In genomic region chr17:15157051-15157450, GRCh38 we compare ENCODE assay signal across 20 cellular contexts.
DNase-seq lines count a peak whose midpoint lies in the region; ATAC-seq, FAIRE-seq and TF ChIP-seq lines count a peak whose summit lies in the region.
"Had no signal": no experiment of that assay in that cellular context is flagged by ENCODE, and none has a peak within 500 bp of the region (broad histone marks: within the 10 kb centered on the region; RNA-seq: fewer than 3 reads in every experiment).

No MANE protein-coding gene starts in this region.

- H3K36me3 ChIP-seq in BLaER1 (no peaks in the 10 kb centered on the region), keratinocyte (ENCODE audit: control insufficient read depth in 2 of 2, extremely low read depth in 1 of 2, insufficient read depth in 2 of 2, low read length in 2 of 2) (no peaks in the 10 kb centered on the region), Caco-2 (ENCODE audit: control insufficient read depth, insufficient read depth, low read length) (no peaks in the 10 kb centered on the region)

- POLR2A ChIA-PET in Caco-2 (lab: Charles Lee) = no interaction called here

- H3K9me1 ChIP-seq in keratinocyte (ENCODE audit: control insufficient read depth, extremely low read depth, insufficient read depth, low read length) = no peaks in the 10 kb centered on the region

- H3K4me3 ChIP-seq in BLaER1 = no peak overlapping the region
- no peak overlapping the region for H3K4me3 ChIP-seq in keratinocyte (ENCODE audit: control insufficient read depth in 2 of 3, extremely low read depth in 1 of 3, insufficient read depth in 2 of 3, low read depth in 1 of 3, low read length in 3 of 3)
- H3K4me3 ChIP-seq in Caco-2 (ENCODE audit: low read depth, low read length) = no peak overlapping the region
- H3K4me3 ChIP-seq: dorsolateral prefrontal cortex, SK-N-MC had no signal

- BruUV-seq in Caco-2 (replicated peaks; lab: Mats Ljungman, UMichigan) = no TSS peak

- H3K4me3 Mint-ChIP-seq in Caco-2 (ENCODE audit: unreplicated experiment) = no peak overlapping the region
- H3K4me3 Mint-ChIP-seq: mesothelial cell of epicardium, WTC11 had no signal

- H3K4me1 Mint-ChIP-seq in Caco-2 (ENCODE audit: low read depth, unreplicated experiment) = no peaks in the 10 kb centered on the region

- peaks cover 11% of the 10 kb centered on the region for H3K27me3 Mint-ChIP-seq in Caco-2 (ENCODE audit: insufficient read depth, unreplicated experiment)

- H3K4me1 ChIP-seq in BLaER1 = peaks cover 18% of the 10 kb centered on the region
- no peaks in the 10 kb centered on the region for H3K4me1 ChIP-seq in keratinocyte (ENCODE audit: control insufficient read depth, extremely low read depth, insufficient read depth, low read length)
- H3K4me1 ChIP-seq in Caco-2 = no peaks in the 10 kb centered on the region

- H3K27ac Mint-ChIP-seq in Caco-2 (ENCODE audit: unreplicated experiment) = no peak overlapping the region
- H3K27ac Mint-ChIP-seq: mesothelial cell of epicardium, WTC11 had no signal

- FAIRE-seq in keratinocyte (lab: Jason Lieb, UNC) = no peak
- FAIRE-seq: GM12892 had no signal

- CTCF ChIA-PET in Caco-2 (lab: Charles Lee) = no interaction called here

- TF ChIP-seq CTCF in keratinocyte (optimal IDR thresholded peaks at IDR 0.05 in 1 of 3, IDR thresholded peaks at IDR 0.05 in 1 of 3, conservative IDR thresholded peaks at IDR 0.05 in 1 of 3; ENCODE audit: extremely low read depth in 1 of 3, insufficient read depth in 2 of 3, low read length in 3 of 3) (no peak), Caco-2 (IDR thresholded peaks at IDR 0.05; ENCODE audit: insufficient read depth in 1 of 2, low read depth in 1 of 2, low read length in 1 of 2, severe bottlenecking in 1 of 2, unreplicated experiment in 1 of 2) (no peak)

- dilution Hi-C loops in keratinocyte (cut with MboI; ENCODE audit: extremely low pct_ligation_motif_present, low sequenced_read_pairs) = no loop called here

- H3K27me3 ChIP-seq in BLaER1 (no peaks in the 10 kb centered on the region), keratinocyte (ENCODE audit: control insufficient read depth, extremely low read depth, insufficient read depth, low read length) (no peaks in the 10 kb centered on the region), Caco-2 (replicated peaks; ENCODE audit: control insufficient read depth, insufficient read depth, low read length) (no peaks in the 10 kb centered on the region; the same call in 1 of the 2 replicates)

- DNase-seq in HS-27A (ENCODE audit: low read depth) (peak; percentile 19), amniotic stem cell (lab: John Stamatoyannopoulos, UW) (peak; percentile 23), keratinocyte (ENCODE audit: low read depth, low spot score) (no peak), T-helper 2 cell (no peak), Caco-2 (no peak), dedifferentiated amniotic fluid mesenchymal stem cell (ENCODE audit: extremely low spot score) (no peak)
- DNase-seq: activated gamma-delta T cell; AML-193; DMS79; dorsolateral prefrontal cortex; NCI-H1048; NCI-H2171 treated with DMSO at 0.1 percent for 48 hours; NK-92 treated with Interleukin-12 subunit alpha and Interleukin-12 subunit beta, amount 100 ng/mL, for 24 hours; nucleus accumbens had no signal

- intact Hi-C loops in Caco-2 (cut with micrococcal nuclease; ENCODE audit: unreplicated experiment) = no loop called here

- H3K4me2 ChIP-seq in BLaER1 (peak overlapping the region; percentile 59), keratinocyte (ENCODE audit: control insufficient read depth, extremely low read depth, insufficient read depth, low read depth, low read length) (no peak overlapping the region)

- no peaks in the 10 kb centered on the region for H3K79me2 ChIP-seq in keratinocyte (ENCODE audit: control insufficient read depth, insufficient read depth, low read length)

- no peaks in the 10 kb centered on the region for H3K36me3 Mint-ChIP-seq in Caco-2 (ENCODE audit: insufficient read depth, unreplicated experiment)
- H3K36me3 Mint-ChIP-seq: mesothelial cell of epicardium, WTC11 had no signal

- H3K27ac ChIP-seq in BLaER1 (no peak overlapping the region), keratinocyte (ENCODE audit: control insufficient read depth, insufficient read depth, low read length) (no peak overlapping the region)
- H3K27ac ChIP-seq: dorsolateral prefrontal cortex, SK-N-MC had no signal

- H4K20me1 ChIP-seq in BLaER1 (no peaks in the 10 kb centered on the region), keratinocyte (ENCODE audit: control insufficient read depth, extremely low read depth, insufficient read depth, low read length) (no peaks in the 10 kb centered on the region)

- H2AFZ ChIP-seq in keratinocyte (ENCODE audit: control insufficient read depth, low read length) = peak overlapping the region; percentile 55

- ATAC-seq in GM18868 (IDR thresholded peaks at IDR 0.05; ENCODE audit: unreplicated experiment) = no peak
- ATAC-seq: WTC11 had no signal

- H3K9me3 Mint-ChIP-seq in Caco-2 (ENCODE audit: unreplicated experiment) = no peaks in the 10 kb centered on the region

- H3K9ac ChIP-seq in BLaER1 (no peak overlapping the region), keratinocyte (ENCODE audit: control insufficient read depth, extremely low read depth, insufficient read depth, low read length) (no peak overlapping the region)

- H3K9me3 ChIP-seq in BLaER1 = no peaks in the 10 kb centered on the region
- no peaks in the 10 kb centered on the region for H3K9me3 ChIP-seq in keratinocyte (ENCODE audit: control insufficient read depth, low read depth, low read length)
- no peaks in the 10 kb centered on the region for H3K9me3 ChIP-seq in Caco-2

Comparison
In these comparisons a context has a peak if more than half of its experiments do, and no peak if none do; other contexts are left out.
1. DNase-seq: peak in HS-27A (single experiment) and amniotic stem cell (single experiment); none in keratinocyte (single experiment), T-helper 2 cell (0 of 5), Caco-2 (0 of 2) and dedifferentiated amniotic fluid mesenchymal stem cell (single experiment).